1 cellular context compared by ENCODE assay signal in the genomic region with DNA sequence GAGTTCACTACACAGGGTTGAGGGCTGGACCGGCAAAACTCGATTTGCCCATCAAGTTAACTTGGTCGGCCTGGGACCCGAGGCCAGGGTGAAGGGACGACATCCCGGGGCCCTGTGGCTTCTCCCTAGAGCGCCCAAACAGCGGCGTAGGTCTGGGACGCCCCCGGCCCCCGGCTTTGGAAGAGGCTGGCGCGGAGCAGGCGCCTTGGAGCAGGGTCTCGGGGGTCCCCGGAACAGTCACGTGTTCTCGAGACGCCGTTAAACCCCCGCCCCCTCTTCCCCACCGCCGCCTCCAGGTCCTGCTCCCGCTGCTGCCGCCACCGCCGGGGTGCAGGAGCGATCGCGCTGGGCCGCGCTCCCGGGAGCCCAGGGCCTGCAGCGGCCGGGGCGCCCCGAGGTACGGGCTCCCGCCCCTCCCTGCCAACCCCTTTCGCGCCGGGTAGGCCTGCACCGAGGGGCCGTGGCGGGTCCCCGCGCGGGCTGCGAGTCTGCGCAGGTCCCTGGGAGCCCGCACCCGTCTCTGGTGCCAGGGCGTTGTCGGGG.
TF ChIP-seq lines count a peak whose summit lies in the region.

TSS of gene NPY5R (plus strand) at position 289 of the 543 bp plus-strand sequence. CDS start 6,382 bp downstream, outside the sequence.

TF ChIP-seq in K562, 482 proteins besides CTCF, POLR2A, EP300 and RAD21:
- no peak for TF ChIP-seq E2F4 (CRISPR knock-in tag; IDR thresholded peaks at IDR 0.05; ENCODE audit: low read depth)
